Comparison of ENCODE assay signal across 1 cellular context in genomic region chr22:28743852-28744251, GRCh38.
TF ChIP-seq lines count a peak whose summit lies in the region.

No MANE protein-coding gene starts in this region.

TF ChIP-seq in IMR-90, 13 proteins besides CTCF, POLR2A, EP300 and RAD21:
- TF ChIP-seq SMC3 (IDR thresholded peaks at IDR 0.05; ENCODE audit: low read depth, low read length) (no peak), FOS (IDR thresholded peaks at IDR 0.05; ENCODE audit: low read depth, low read length) (no peak), MAZ (IDR thresholded peaks at IDR 0.05; ENCODE audit: borderline replicate concordance, low read depth, low read length) (no peak), MXI1 (IDR thresholded peaks at IDR 0.05; ENCODE audit: borderline replicate concordance, low read depth, low read length) (no peak), NFE2L2 (IDR thresholded peaks at IDR 0.05; ENCODE audit: low read depth, low read length) (no peak), RCOR1 (IDR thresholded peaks at IDR 0.05; ENCODE audit: insufficient replicate concordance, low read length) (no peak), MAFK (IDR thresholded peaks at IDR 0.05; ENCODE audit: low read depth, low read length) (no peak), CHD1 (IDR thresholded peaks at IDR 0.05; ENCODE audit: low read depth, low read length) (no peak), RFX5 (IDR thresholded peaks at IDR 0.05; ENCODE audit: low read depth, low read length) (no peak), ELK1 (IDR thresholded peaks at IDR 0.05; ENCODE audit: borderline replicate concordance, low read depth, low read length) (no peak), BHLHE40 (IDR thresholded peaks at IDR 0.05; ENCODE audit: low read depth, low read length) (no peak), CEBPB (IDR thresholded peaks at IDR 0.05; ENCODE audit: low read depth, low read length) (no peak)
- TF ChIP-seq, protein P1, sequence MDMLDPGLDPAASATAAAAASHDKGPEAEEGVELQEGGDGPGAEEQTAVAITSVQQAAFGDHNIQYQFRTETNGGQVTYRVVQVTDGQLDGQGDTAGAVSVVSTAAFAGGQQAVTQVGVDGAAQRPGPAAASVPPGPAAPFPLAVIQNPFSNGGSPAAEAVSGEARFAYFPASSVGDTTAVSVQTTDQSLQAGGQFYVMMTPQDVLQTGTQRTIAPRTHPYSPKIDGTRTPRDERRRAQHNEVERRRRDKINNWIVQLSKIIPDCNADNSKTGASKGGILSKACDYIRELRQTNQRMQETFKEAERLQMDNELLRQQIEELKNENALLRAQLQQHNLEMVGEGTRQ (IDR thresholded peaks at IDR 0.05; ENCODE audit: low read depth, low read length): no peak
